In genomic region chr13:112443191-112444000, GRCh38 we compare ENCODE assay signal across 9 cellular contexts.
DNase-seq lines count a peak whose midpoint lies in the region; ATAC-seq and TF ChIP-seq lines count a peak whose summit lies in the region.
"Had no signal": no experiment of that assay in that cellular context is flagged by ENCODE, and none has a peak within 500 bp of the region (broad histone marks: within the 10 kb centered on the region; RNA-seq: fewer than 3 reads in every experiment).

No MANE protein-coding gene starts in this region.

- H3K27me3 ChIP-seq in cardiac muscle cell (peaks cover 61% of the 10 kb centered on the region), stomach (peaks cover 5 to 85% (median 38%) of the 10 kb centered on the region in 3 donors)

- no peaks in the 10 kb centered on the region for H3K4me1 ChIP-seq in cardiac muscle cell (ENCODE audit: low read depth)
- peaks cover 0 to 17% (median 6%) of the 10 kb centered on the region in 4 donors for H3K4me1 ChIP-seq in stomach

- TF ChIP-seq EP300 in stomach (IDR thresholded peaks at IDR 0.05), result no peak

- H3K4me1 Mint-ChIP-seq in glutamatergic neuron (ENCODE audit: low read depth, unreplicated experiment), result peaks cover 12% of the 10 kb centered on the region
- H3K4me1 Mint-ChIP-seq: activated T-helper 17 cell treated with anti-CD3 and anti-CD28 coated beads, Interleukin-2, amount 50 U/mL, for 72 hours had no signal

- no peak for ATAC-seq in HG03342 (IDR thresholded peaks at IDR 0.05; ENCODE audit: unreplicated experiment)

- H3K4me3 ChIP-seq in cardiac muscle cell (no peak overlapping the region), stomach (no peak overlapping the region)

- H3K9me3 Mint-ChIP-seq in glutamatergic neuron (ENCODE audit: unreplicated experiment), result peaks cover 7% of the 10 kb centered on the region
- H3K9me3 Mint-ChIP-seq: activated T-helper 17 cell treated with anti-CD3 and anti-CD28 coated beads, Interleukin-2, amount 50 U/mL, for 72 hours had no signal

- peaks cover 9% of the 10 kb centered on the region for H3K27me3 Mint-ChIP-seq in glutamatergic neuron (ENCODE audit: unreplicated experiment)

- DNase-seq in cardiac muscle cell (ENCODE audit: low read depth in 1 of 2, low spot score in 1 of 2) (peak in 1 of 2 donors; percentile 41), cardiac septum (ENCODE audit: low spot score) (no peak), OCI-M1 (lab: John Stamatoyannopoulos, UW) (peak; percentile 13), glutamatergic neuron (peak; percentile 66), stomach (peak; percentile 25), cerebellum (ENCODE audit: low spot score) (no peak), glomerular visceral epithelial cell (ENCODE audit: extremely low spot score) (no peak)

- no peak overlapping the region for H3K4me3 Mint-ChIP-seq in glutamatergic neuron (ENCODE audit: unreplicated experiment)
- H3K4me3 Mint-ChIP-seq: activated T-helper 17 cell treated with anti-CD3 and anti-CD28 coated beads, Interleukin-2, amount 50 U/mL, for 72 hours had no signal

- TF ChIP-seq CTCF in cardiac muscle cell (IDR thresholded peaks at IDR 0.05; ENCODE audit: low read depth, low read length) (peak; percentile 34), glutamatergic neuron (IDR thresholded peaks at IDR 0.05; ENCODE audit: partially characterized antibody, unreplicated experiment) (no peak), stomach (IDR thresholded peaks at IDR 0.05) (no peak)

- intact Hi-C loops in cardiac septum (cut with DNase I) (loop anchor here (10.0 kb wide), 1 partner anchor 161 kb away; no protein-coding TSS in a partner anchor), stomach (cut with DNase I; ENCODE audit: low total_unique reads) (loop anchor here (5.0 kb wide), 1 partner anchor 971 kb away; no protein-coding TSS in a partner anchor)

- WGBS in stomach, 5 donors, result 17 to 27% (median 24%) methylated on average over 29 to 31 of the region's 31 CpGs

- H3K36me3 Mint-ChIP-seq in glutamatergic neuron (ENCODE audit: unreplicated experiment), result peaks cover 11% of the 10 kb centered on the region

- no peak for TF ChIP-seq POLR2A in stomach (IDR thresholded peaks at IDR 0.05)

- H3K9me3 ChIP-seq in cardiac muscle cell (ENCODE audit: low read depth), result no peaks in the 10 kb centered on the region
- peaks cover 0 to 9% (median 4%) of the 10 kb centered on the region in 4 donors for H3K9me3 ChIP-seq in stomach

- H3K27ac ChIP-seq in cardiac muscle cell (no peak overlapping the region), stomach (no peak overlapping the region)

- no peak overlapping the region for H3K27ac Mint-ChIP-seq in glutamatergic neuron (ENCODE audit: unreplicated experiment)
- H3K27ac Mint-ChIP-seq: activated T-helper 17 cell treated with anti-CD3 and anti-CD28 coated beads, Interleukin-2, amount 50 U/mL, for 72 hours had no signal

- no peaks in the 10 kb centered on the region for H3K36me3 ChIP-seq in cardiac muscle cell
- H3K36me3 ChIP-seq in stomach, result no peaks in the 10 kb centered on the region

Comparison
In these comparisons a context has a peak if more than half of its experiments do, and no peak if none do; other contexts are left out.
1. DNase-seq: peak in OCI-M1 (single experiment), glutamatergic neuron (single experiment) and stomach (single experiment); none in cardiac septum (single experiment), cerebellum (single experiment) and glomerular visceral epithelial cell (single experiment).